Comparison of ENCODE assay signal across 18 cellular contexts in genomic region chr13:98278068-98278619, GRCh38.
DNase-seq lines count a peak whose midpoint lies in the region; ATAC-seq and TF ChIP-seq lines count a peak whose summit lies in the region.
"Had no signal": no experiment of that assay in that cellular context is flagged by ENCODE, and none has a peak within 500 bp of the region (broad histone marks: within the 10 kb centered on the region; RNA-seq: fewer than 3 reads in every experiment).

No MANE protein-coding gene starts in this region.

- no peak overlapping the region for H3K9ac ChIP-seq in H9 (ENCODE audit: extremely low read depth, insufficient read length, low read length)
- no peak overlapping the region for H3K9ac ChIP-seq in trophoblast cell (ENCODE audit: low read length)

- peak overlapping the region; percentile 14 for H4K8ac ChIP-seq in H9 (replicated peaks; ENCODE audit: insufficient read length, low read depth, low read length)
- no peak overlapping the region for H4K8ac ChIP-seq in trophoblast cell (ENCODE audit: low read depth, low read length)

- H4K91ac ChIP-seq in H9 (ENCODE audit: insufficient read length, low read depth, low read length), result no peak overlapping the region
- H4K91ac ChIP-seq in trophoblast cell (ENCODE audit: low read depth, low read length), result no peak overlapping the region

- H3K9me3 ChIP-seq in H9 (ENCODE audit: control insufficient read depth, low read depth, low read length), result no peaks in the 10 kb centered on the region
- H3K9me3 ChIP-seq in right lobe of liver, result no peaks in the 10 kb centered on the region
- no peaks in the 10 kb centered on the region for H3K9me3 ChIP-seq in trophoblast cell (ENCODE audit: insufficient read depth, low read depth, low read length)
- H3K9me3 ChIP-seq: SJSA1 had no signal

- no peak overlapping the region for H3K4me3 ChIP-seq in right lobe of liver
- H3K4me3 ChIP-seq in trophoblast cell (ENCODE audit: low read depth, low read length), result no peak overlapping the region
- H3K4me3 ChIP-seq: K562, SJSA1 had no signal

- peaks cover 50 to 52% of the 10 kb centered on the region in 2 experiments for H3K4me1 Mint-ChIP-seq in H9

- H2BK120ac ChIP-seq in H9 (ENCODE audit: low read depth, low read length, poor library complexity, severe bottlenecking) (no peak overlapping the region), trophoblast cell (ENCODE audit: insufficient read depth, low read length, poor library complexity) (no peak overlapping the region)

- H3K4ac ChIP-seq in H9 (ENCODE audit: low read depth, low read length) (no peak overlapping the region), trophoblast cell (ENCODE audit: low read depth, low read length) (no peak overlapping the region)

- H3K18ac ChIP-seq in H9 (ENCODE audit: insufficient read length, low read depth, low read length) (no peak overlapping the region), trophoblast cell (ENCODE audit: low read length) (no peak overlapping the region)

- H2AFZ ChIP-seq in H9 (ENCODE audit: low read length) (no peak overlapping the region), trophoblast cell (ENCODE audit: insufficient read depth, low read length, poor library complexity) (no peak overlapping the region)

- H3K27ac Mint-ChIP-seq in H9, result peak overlapping the region in 1 of 3 experiments; percentile 28; a peak in 3 of 7 replicates

- no peak overlapping the region for H4K12ac ChIP-seq in trophoblast cell (ENCODE audit: low read depth, low read length)

- H3K4me3 Mint-ChIP-seq in H9, result no peak overlapping the region

- ATAC-seq in right lobe of liver (peak; percentile 20 to 65 (median 44)), omental fat pad (ENCODE audit: low FRiP score) (no peak)
- ATAC-seq: K562 had no signal

- TF ChIP-seq CTCF in H9 (conservative IDR thresholded peaks at IDR 0.05) (no peak), right lobe of liver (IDR thresholded peaks at IDR 0.05) (no peak), omental fat pad (IDR thresholded peaks at IDR 0.05) (no peak)

- peaks cover 18% of the 10 kb centered on the region; the same call in 1 of the 2 replicates for H3K4me1 ChIP-seq in H9 (ENCODE audit: insufficient read depth, low read length)
- peaks cover 0 to 45% (median 14%) of the 10 kb centered on the region in 4 donors for H3K4me1 ChIP-seq in right lobe of liver
- H3K4me1 ChIP-seq in trophoblast cell (ENCODE audit: control insufficient read depth in 1 of 2, insufficient read depth in 2 of 2, low read length in 2 of 2), result peaks cover 5 to 22% of the 10 kb centered on the region in 2 experiments

- H3K4me2 ChIP-seq in H9 (ENCODE audit: insufficient read depth, insufficient read length, low read length) (no peak overlapping the region), trophoblast cell (ENCODE audit: low read length) (no peak overlapping the region)

- H3K27ac ChIP-seq in H9 (ENCODE audit: insufficient read length, low read depth, low read length) (no peak overlapping the region), right lobe of liver (no peak overlapping the region), trophoblast cell (ENCODE audit: low read depth, low read length) (no peak overlapping the region)
- H3K27ac ChIP-seq: C4-2B, HL-60, SJSA1 had no signal

- no peak overlapping the region for H3K56ac ChIP-seq in H9 (ENCODE audit: insufficient read length, low read depth, low read length)

- H2BK12ac ChIP-seq in H9 (ENCODE audit: insufficient read length, low read depth, low read length) (no peak overlapping the region), trophoblast cell (ENCODE audit: low read length) (no peak overlapping the region)

- no peak overlapping the region for H3T11ph ChIP-seq in H9 (ENCODE audit: low read length)

- H3K27me3 ChIP-seq in H9 (ENCODE audit: insufficient read depth, low read length), result no peaks in the 10 kb centered on the region
- H3K27me3 ChIP-seq in right lobe of liver, result no peaks in the 10 kb centered on the region
- no peaks in the 10 kb centered on the region for H3K27me3 ChIP-seq in trophoblast cell (ENCODE audit: insufficient read depth, low read length)
- H3K27me3 ChIP-seq: SJSA1 had no signal

- DNase-seq in H9, result no peak
- DNase-seq in dermis blood vessel endothelial cell, result peak; percentile 37
- no peak for DNase-seq in right lobe of liver
- no peak for DNase-seq in trophoblast cell
- no peak for DNase-seq in omental fat pad (ENCODE audit: low spot score)
- no peak for DNase-seq in NCI-H345 treated with DMSO at 0.1 percent for 48 hours (lab: John Stamatoyannopoulos, UW; ENCODE audit: unreplicated experiment)
- DNase-seq in 8988T, result no peak
- DNase-seq in NCI-H510A treated with DMSO at 0.1 percent for 48 hours (lab: John Stamatoyannopoulos, UW), result no peak
- DNase-seq: COR-L47, HCEC 1CT, NCI-H1048, NCI-H146, NCI-H2081, NCI-H524 treated with DMSO at 0.1 percent for 48 hours had no signal

- H2AK5ac ChIP-seq in H9 (ENCODE audit: insufficient read length, low read length) (no peak overlapping the region), trophoblast cell (ENCODE audit: low read length) (no peak overlapping the region)

- H3K79me1 ChIP-seq in H9 (ENCODE audit: insufficient read depth, low read depth, low read length, poor library complexity, severe bottlenecking) (no peaks in the 10 kb centered on the region), trophoblast cell (ENCODE audit: low read length) (peaks cover 8% of the 10 kb centered on the region)

- no peak overlapping the region for H2BK5ac ChIP-seq in H9 (ENCODE audit: insufficient read length, low read length)
- H2BK5ac ChIP-seq in trophoblast cell (ENCODE audit: low read depth, low read length, poor library complexity), result no peak overlapping the region

- intact Hi-C loops in right lobe of liver (cut with DNase I), result no loop called here

- H3K23ac ChIP-seq in H9 (ENCODE audit: insufficient read length, low read depth, low read length) (peak overlapping the region; percentile 1), trophoblast cell (ENCODE audit: low read length) (peak overlapping the region; percentile 0)

- H3K14ac ChIP-seq in H9 (ENCODE audit: insufficient read depth, low read length), result no peak overlapping the region
- no peak overlapping the region for H3K14ac ChIP-seq in trophoblast cell (ENCODE audit: low read length)

- no peaks in the 10 kb centered on the region for H3K9me3 Mint-ChIP-seq in H9

- H3K27me3 Mint-ChIP-seq in H9 (ENCODE audit: low read depth), result no peaks in the 10 kb centered on the region

- no peak overlapping the region for H2BK20ac ChIP-seq in H9 (ENCODE audit: low read depth, low read length, poor library complexity, severe bottlenecking)

- H4K20me1 ChIP-seq in H9 (ENCODE audit: control insufficient read depth, insufficient read depth, insufficient read length), result no peaks in the 10 kb centered on the region

- no peak overlapping the region for H2BK15ac ChIP-seq in H9 (ENCODE audit: low read depth, low read length)

- WGBS in H9 (ENCODE audit: extremely low coverage, insufficient read length, low lambda C conversion rate), result 100% methylated on average over 3 of the region's 6 CpGs
- 76% methylated on average over 6 of the region's 6 CpGs for WGBS in right lobe of liver (ENCODE audit: insufficient coverage, low coverage, low lambda C conversion rate, missing lambda C conversion rate)
- WGBS in trophoblast cell (ENCODE audit: extremely low coverage, insufficient coverage, insufficient read length), result 100% methylated on average over 3 of the region's 6 CpGs

- no peaks in the 10 kb centered on the region for H3K36me3 ChIP-seq in right lobe of liver
- no peaks in the 10 kb centered on the region for H3K36me3 ChIP-seq in trophoblast cell (ENCODE audit: control insufficient read depth in 1 of 2, insufficient read depth in 2 of 2, low read length in 2 of 2)
- H3K36me3 ChIP-seq: SJSA1 had no signal

- H3K79me2 ChIP-seq in H9 (ENCODE audit: insufficient read depth, low read length), result peaks cover 5% of the 10 kb centered on the region; the same call in 1 of the 2 replicates
- no peaks in the 10 kb centered on the region for H3K79me2 ChIP-seq in trophoblast cell (ENCODE audit: control insufficient read depth, insufficient read depth, low read length, poor library complexity)

- H4K5ac ChIP-seq in H9 (ENCODE audit: insufficient read length, low read depth, low read length), result no peak overlapping the region

- no peaks in the 10 kb centered on the region for H3K36me3 Mint-ChIP-seq in H9 (ENCODE audit: insufficient read depth in 1 of 3, low read depth in 3 of 3)

- H3K23me2 ChIP-seq in H9 (ENCODE audit: insufficient read length, low read depth, low read length, poor library complexity, severe bottlenecking), result no peaks in the 10 kb centered on the region

- TF ChIP-seq POLR2A in right lobe of liver (IDR thresholded peaks at IDR 0.05), result no peak
